In the genomic region with DNA sequence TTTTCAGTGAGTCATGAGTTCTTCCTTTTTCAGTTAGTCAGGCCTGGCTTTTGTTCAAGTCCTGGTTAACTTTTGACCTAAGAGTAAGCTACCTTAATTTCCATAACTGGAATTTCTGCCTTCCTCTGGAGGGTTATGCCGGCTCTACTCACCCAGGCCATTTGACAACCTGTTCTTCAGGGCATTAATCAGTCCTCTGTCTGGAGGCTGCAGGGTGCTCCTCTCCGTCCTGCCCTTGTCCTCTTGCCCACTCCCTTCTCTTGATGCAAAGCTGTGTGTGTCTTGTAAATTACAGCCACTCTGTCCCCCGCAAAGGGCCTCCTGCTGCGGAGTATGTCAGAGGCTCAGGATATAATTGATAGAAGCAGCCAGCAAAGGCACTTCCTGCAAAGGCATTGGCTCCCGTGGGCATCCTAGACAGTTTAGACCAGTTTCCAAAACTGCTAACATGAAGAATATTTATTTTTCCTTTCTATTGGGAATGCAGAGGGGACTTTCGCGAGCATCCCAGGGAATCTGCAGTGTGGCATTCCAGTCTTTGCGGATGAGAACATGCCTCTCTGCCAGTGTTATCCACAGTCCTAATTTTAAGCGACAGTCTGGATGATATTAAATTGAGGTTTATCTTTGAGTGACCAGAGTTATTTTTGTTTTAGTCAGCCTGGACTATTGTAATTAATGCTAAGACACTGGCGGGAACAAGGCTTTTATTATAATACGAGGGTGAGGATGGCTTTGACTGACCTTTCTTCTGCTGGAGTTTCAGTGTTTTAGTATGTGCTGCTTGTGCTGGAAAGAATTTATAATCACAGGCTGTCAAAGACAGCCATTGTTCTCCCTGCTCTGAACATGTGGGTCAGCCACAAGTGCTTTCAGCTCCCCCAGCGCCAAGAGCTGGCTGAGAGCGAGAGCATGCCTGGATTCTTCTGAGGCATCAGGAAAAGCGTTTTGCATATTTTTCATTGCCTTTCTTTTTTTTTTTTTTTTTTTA, we compare ENCODE assay signal across 1 cellular context.
TF ChIP-seq lines count a peak whose summit lies in the region.

No MANE protein-coding gene starts in this region.

TF ChIP-seq in HCT116, 20 proteins besides CTCF, POLR2A, EP300 and RAD21:
- no peak for TF ChIP-seq SP1 (IDR thresholded peaks at IDR 0.05; ENCODE audit: low read depth)
- TF ChIP-seq, protein P1, sequence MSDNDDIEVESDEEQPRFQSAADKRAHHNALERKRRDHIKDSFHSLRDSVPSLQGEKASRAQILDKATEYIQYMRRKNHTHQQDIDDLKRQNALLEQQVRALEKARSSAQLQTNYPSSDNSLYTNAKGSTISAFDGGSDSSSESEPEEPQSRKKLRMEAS (IDR thresholded peaks at IDR 0.05): no peak
- TF ChIP-seq TCF7L2 (IDR thresholded peaks at IDR 0.05; ENCODE audit: borderline replicate concordance, extremely low read depth, insufficient read depth, insufficient read length): no peak
- TF ChIP-seq, protein P2, sequence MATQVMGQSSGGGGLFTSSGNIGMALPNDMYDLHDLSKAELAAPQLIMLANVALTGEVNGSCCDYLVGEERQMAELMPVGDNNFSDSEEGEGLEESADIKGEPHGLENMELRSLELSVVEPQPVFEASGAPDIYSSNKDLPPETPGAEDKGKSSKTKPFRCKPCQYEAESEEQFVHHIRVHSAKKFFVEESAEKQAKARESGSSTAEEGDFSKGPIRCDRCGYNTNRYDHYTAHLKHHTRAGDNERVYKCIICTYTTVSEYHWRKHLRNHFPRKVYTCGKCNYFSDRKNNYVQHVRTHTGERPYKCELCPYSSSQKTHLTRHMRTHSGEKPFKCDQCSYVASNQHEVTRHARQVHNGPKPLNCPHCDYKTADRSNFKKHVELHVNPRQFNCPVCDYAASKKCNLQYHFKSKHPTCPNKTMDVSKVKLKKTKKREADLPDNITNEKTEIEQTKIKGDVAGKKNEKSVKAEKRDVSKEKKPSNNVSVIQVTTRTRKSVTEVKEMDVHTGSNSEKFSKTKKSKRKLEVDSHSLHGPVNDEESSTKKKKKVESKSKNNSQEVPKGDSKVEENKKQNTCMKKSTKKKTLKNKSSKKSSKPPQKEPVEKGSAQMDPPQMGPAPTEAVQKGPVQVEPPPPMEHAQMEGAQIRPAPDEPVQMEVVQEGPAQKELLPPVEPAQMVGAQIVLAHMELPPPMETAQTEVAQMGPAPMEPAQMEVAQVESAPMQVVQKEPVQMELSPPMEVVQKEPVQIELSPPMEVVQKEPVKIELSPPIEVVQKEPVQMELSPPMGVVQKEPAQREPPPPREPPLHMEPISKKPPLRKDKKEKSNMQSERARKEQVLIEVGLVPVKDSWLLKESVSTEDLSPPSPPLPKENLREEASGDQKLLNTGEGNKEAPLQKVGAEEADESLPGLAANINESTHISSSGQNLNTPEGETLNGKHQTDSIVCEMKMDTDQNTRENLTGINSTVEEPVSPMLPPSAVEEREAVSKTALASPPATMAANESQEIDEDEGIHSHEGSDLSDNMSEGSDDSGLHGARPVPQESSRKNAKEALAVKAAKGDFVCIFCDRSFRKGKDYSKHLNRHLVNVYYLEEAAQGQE (IDR thresholded peaks at IDR 0.05; ENCODE audit: low read depth): no peak
- no peak for TF ChIP-seq SRF (IDR thresholded peaks at IDR 0.05; ENCODE audit: low read depth)
- no peak for TF ChIP-seq POLR2AphosphoS5 (IDR thresholded peaks at IDR 0.05; ENCODE audit: low read depth, low read length)
- no peak for TF ChIP-seq JUND (IDR thresholded peaks at IDR 0.05)
- no peak for TF ChIP-seq ELF1 (IDR thresholded peaks at IDR 0.05; ENCODE audit: borderline replicate concordance, low read depth)
- no peak for TF ChIP-seq EGR1 (IDR thresholded peaks at IDR 0.05; ENCODE audit: low read depth)
- TF ChIP-seq CEBPB (IDR thresholded peaks at IDR 0.05; ENCODE audit: low read depth): no peak
- TF ChIP-seq, protein P3, sequence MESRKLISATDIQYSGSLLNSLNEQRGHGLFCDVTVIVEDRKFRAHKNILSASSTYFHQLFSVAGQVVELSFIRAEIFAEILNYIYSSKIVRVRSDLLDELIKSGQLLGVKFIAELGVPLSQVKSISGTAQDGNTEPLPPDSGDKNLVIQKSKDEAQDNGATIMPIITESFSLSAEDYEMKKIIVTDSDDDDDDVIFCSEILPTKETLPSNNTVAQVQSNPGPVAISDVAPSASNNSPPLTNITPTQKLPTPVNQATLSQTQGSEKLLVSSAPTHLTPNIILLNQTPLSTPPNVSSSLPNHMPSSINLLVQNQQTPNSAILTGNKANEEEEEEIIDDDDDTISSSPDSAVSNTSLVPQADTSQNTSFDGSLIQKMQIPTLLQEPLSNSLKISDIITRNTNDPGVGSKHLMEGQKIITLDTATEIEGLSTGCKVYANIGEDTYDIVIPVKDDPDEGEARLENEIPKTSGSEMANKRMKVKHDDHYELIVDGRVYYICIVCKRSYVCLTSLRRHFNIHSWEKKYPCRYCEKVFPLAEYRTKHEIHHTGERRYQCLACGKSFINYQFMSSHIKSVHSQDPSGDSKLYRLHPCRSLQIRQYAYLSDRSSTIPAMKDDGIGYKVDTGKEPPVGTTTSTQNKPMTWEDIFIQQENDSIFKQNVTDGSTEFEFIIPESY (IDR thresholded peaks at IDR 0.05; ENCODE audit: extremely low read depth, insufficient replicate concordance, low read length): no peak
- TF ChIP-seq, protein P4, sequence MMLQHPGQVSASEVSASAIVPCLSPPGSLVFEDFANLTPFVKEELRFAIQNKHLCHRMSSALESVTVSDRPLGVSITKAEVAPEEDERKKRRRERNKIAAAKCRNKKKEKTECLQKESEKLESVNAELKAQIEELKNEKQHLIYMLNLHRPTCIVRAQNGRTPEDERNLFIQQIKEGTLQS (IDR thresholded peaks at IDR 0.05): no peak
- TF ChIP-seq CBX3 (IDR thresholded peaks at IDR 0.05; ENCODE audit: low read depth): no peak
- no peak for TF ChIP-seq ZNF274 (IDR thresholded peaks at IDR 0.05; ENCODE audit: low read depth, low read length)
- TF ChIP-seq FOSL1 (IDR thresholded peaks at IDR 0.05; ENCODE audit: low read depth): no peak
- TF ChIP-seq YY1 (IDR thresholded peaks at IDR 0.05; ENCODE audit: extremely low read depth, insufficient replicate concordance, low read depth, low read length): no peak
